12 cellular contexts compared by ENCODE assay signal in the genomic region with DNA sequence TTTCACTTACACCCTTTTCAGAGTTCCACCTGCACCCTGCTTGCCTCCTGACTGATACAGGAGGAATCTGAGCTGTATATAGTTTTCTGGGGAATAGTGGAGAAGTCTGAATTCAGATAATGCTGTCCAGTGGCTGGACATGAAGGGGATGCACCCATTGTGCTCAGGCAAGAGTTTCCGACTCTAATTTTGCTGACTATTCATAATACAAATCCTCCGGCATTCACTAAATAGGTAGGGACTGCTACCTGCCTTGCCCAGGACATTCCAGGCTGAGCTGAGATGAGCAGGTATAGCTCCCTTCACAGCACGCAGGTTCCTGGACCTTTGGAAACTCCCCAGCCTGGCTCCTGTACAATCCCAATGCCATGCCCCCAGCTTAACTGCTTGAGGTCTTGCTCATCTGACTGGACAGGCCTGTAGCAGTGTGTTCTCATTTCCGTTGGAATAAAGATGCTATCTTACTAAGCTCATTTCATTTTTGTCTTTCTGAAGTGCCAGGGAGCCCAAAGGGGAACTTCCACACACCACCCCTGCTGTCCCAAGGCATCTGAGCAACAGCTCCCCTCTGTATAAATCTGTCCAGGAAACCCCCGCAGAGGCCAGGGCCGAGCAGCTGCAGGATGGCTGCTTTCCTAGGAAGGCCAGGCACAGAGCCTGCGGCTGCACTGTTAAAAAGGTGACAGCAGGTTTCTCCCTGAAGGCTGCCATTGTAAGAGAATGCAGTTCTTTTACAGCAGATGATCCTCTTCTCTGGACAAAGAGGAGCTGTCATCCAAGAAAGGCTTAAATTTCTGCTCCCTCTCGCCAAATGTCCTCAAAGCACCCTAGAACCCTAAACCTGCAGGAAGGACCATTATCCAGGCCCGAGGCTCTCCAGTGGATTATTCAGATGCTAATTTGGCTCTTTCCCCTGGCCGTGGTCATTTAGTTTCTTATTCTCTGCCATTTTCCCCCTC. TPM values are rescaled to one million over a fixed set of nuclear protein-coding genes. Genes with fewer than 3 reads are reported as not detected.
DNase-seq lines count a peak whose midpoint lies in the region; ATAC-seq and TF ChIP-seq lines count a peak whose summit lies in the region.
"Had no signal": no experiment of that assay in that cellular context is flagged by ENCODE, and none has a peak within 500 bp of the region (broad histone marks: within the 10 kb centered on the region; RNA-seq: fewer than 3 reads in every experiment).

No MANE protein-coding gene starts in this region.

- POLR2A ChIA-PET in OCI-LY7 (lab: Charles Lee), result interaction anchor here (0.6 to 1.5 kb wide), 2 partner anchors 11 to 39 kb away, joined by 3 to 7 read pairs; no protein-coding TSS in a partner anchor

- no peak overlapping the region for H3K27ac ChIP-seq in OCI-LY7 (ENCODE audit: low read depth, low read length, poor library complexity, severe bottlenecking)
- H3K27ac ChIP-seq: skin epidermis, thoracic aorta had no signal

- H3K27me3 Mint-ChIP-seq in mesothelial cell of epicardium (ENCODE audit: low read depth) (no peaks in the 10 kb centered on the region), type B pancreatic cell (no peaks in the 10 kb centered on the region)

- TF ChIP-seq CTCF in OCI-LY7 (conservative IDR thresholded peaks at IDR 0.05; ENCODE audit: low read length) (no peak), mesothelial cell of epicardium (IDR thresholded peaks at IDR 0.05; ENCODE audit: unreplicated experiment) (no peak), type B pancreatic cell (conservative IDR thresholded peaks at IDR 0.05) (no peak)

- H3K9me3 Mint-ChIP-seq in mesothelial cell of epicardium, result no peaks in the 10 kb centered on the region
- H3K9me3 Mint-ChIP-seq in type B pancreatic cell, result no peaks in the 10 kb centered on the region

- peaks cover 7% of the 10 kb centered on the region for H3K4me1 ChIP-seq in OCI-LY7 (ENCODE audit: insufficient read depth, low read length, poor library complexity, severe bottlenecking)

- no peak overlapping the region for H3K4me3 ChIP-seq in OCI-LY7 (ENCODE audit: low read depth, low read length, poor library complexity, severe bottlenecking)
- H3K4me3 ChIP-seq: skin epidermis, thoracic aorta had no signal

- no peaks in the 10 kb centered on the region for H3K9me2 ChIP-seq in OCI-LY7 (ENCODE audit: insufficient read depth, low read length)

- BruUV-seq in OCI-LY7 (replicated peaks; lab: Mats Ljungman, UMichigan), result no TSS peak

- no peaks in the 10 kb centered on the region for H3K79me2 ChIP-seq in OCI-LY7 (ENCODE audit: insufficient read depth, low read depth, low read length)

- H3K4me1 Mint-ChIP-seq in mesothelial cell of epicardium (peaks cover 14% of the 10 kb centered on the region), type B pancreatic cell (ENCODE audit: unreplicated experiment) (peaks cover 15% of the 10 kb centered on the region)

- no peaks in the 10 kb centered on the region for H4K20me1 ChIP-seq in OCI-LY7 (ENCODE audit: insufficient read depth, low read length)

- H3K4me2 ChIP-seq in OCI-LY7 (ENCODE audit: low read length), result no peak overlapping the region

- H3K4me3 Mint-ChIP-seq in mesothelial cell of epicardium, result no peak overlapping the region
- H3K4me3 Mint-ChIP-seq in type B pancreatic cell, result no peak overlapping the region

- ATAC-seq in GM18867 (IDR thresholded peaks at IDR 0.05; ENCODE audit: unreplicated experiment), result peak; percentile 58
- ATAC-seq in HG02588 (IDR thresholded peaks at IDR 0.05; ENCODE audit: unreplicated experiment), result peak; percentile 74

- H3K27ac Mint-ChIP-seq in mesothelial cell of epicardium, result peak overlapping the region; percentile 72
- no peak overlapping the region for H3K27ac Mint-ChIP-seq in type B pancreatic cell

- H3K9me3 ChIP-seq in OCI-LY7 (ENCODE audit: low read length), result no peaks in the 10 kb centered on the region
- H3K9me3 ChIP-seq: thoracic aorta had no signal

- H3K36me3 Mint-ChIP-seq in mesothelial cell of epicardium (no peaks in the 10 kb centered on the region), type B pancreatic cell (no peaks in the 10 kb centered on the region)

- H3K36me3 ChIP-seq in OCI-LY7 (ENCODE audit: insufficient read depth, low read length), result no peaks in the 10 kb centered on the region
- H3K36me3 ChIP-seq: thoracic aorta had no signal

- peak overlapping the region; percentile 34; the same call in 1 of the 2 replicates for H2AFZ ChIP-seq in OCI-LY7 (ENCODE audit: low read length)

- DNase-seq in OCI-LY7 (ENCODE audit: low spot score), result no peak
- no peak for DNase-seq in mesothelial cell of epicardium (ENCODE audit: low spot score in 2 of 2, unreplicated experiment in 2 of 2)
- no peak for DNase-seq in T-helper 9 cell
- DNase-seq in SW 1271 (lab: John Stamatoyannopoulos, UW), result no peak
- no peak for DNase-seq in type B pancreatic cell (ENCODE audit: extremely low spot score, unreplicated experiment)
- no peak for DNase-seq in activated T-cell treated with anti-CD3 and anti-CD28 coated beads, Interleukin-2, amount 50 U/mL, for 48 hours
- DNase-seq: cerebellar nuclear complex, NCI-H526 treated with DMSO at 0.1 percent for 48 hours had no signal

- intact Hi-C loops in OCI-LY7 (cut with micrococcal nuclease; ENCODE audit: unreplicated experiment), result no loop called here

- CTCF ChIA-PET in OCI-LY7 (lab: Charles Lee; ENCODE audit: unreplicated experiment), result interaction anchor here (1.2 kb wide), 1 partner anchor 8 kb away, joined by 3 read pairs; no protein-coding TSS in a partner anchor

RNA-seq across cellular contexts. Expression of gene VASH2, which starts 21.7 kb away (rescaled TPM):
- total RNA-seq in OCI-LY7 (2014; rRNA removed; shearing (Covaris generic)), result 3.4 and 7.3 TPM in 2 replicates
- total RNA-seq in OCI-LY7 (2022), result 7.4 and 7.5 TPM in 2 replicates
- 39.1 to 43.8 TPM (median 43.6 TPM) in 3 replicates for total RNA-seq in mesothelial cell of epicardium
- total RNA-seq in type B pancreatic cell (ENCODE audit: low replicate concordance), result 3.5 and 27.4 TPM in 2 replicates
